ENCODE assay signal across 8 cellular contexts in genomic region chr13:99432637-99433542, GRCh38.
A peak's percentile ranks its signal among the peaks of the same experiment; 100 is the strongest.
DNase-seq lines count a peak whose midpoint lies in the region; ATAC-seq lines count a peak whose summit lies in the region.

No MANE protein-coding gene starts in this region.

- peaks cover 63% of the 10 kb centered on the region for H3K4me1 Mint-ChIP-seq in activated naive CD4-positive, alpha-beta T cell treated with anti-CD3 and anti-CD28 coated beads, Interleukin-2, amount 50 U/mL, for 24 hours

- H3K9me3 ChIP-seq in SJCRH30 (replicated peaks) = no peaks in the 10 kb centered on the region
- H3K9me3 ChIP-seq in skeletal muscle tissue (ENCODE audit: control insufficient read depth in 3 of 3, low read length in 3 of 3) = no peaks in the 10 kb centered on the region

- H3K27me3 Mint-ChIP-seq in activated naive CD4-positive, alpha-beta T cell treated with anti-CD3 and anti-CD28 coated beads, Interleukin-2, amount 50 U/mL, for 24 hours = no peaks in the 10 kb centered on the region

- no peaks in the 10 kb centered on the region for H3K36me3 Mint-ChIP-seq in activated naive CD4-positive, alpha-beta T cell treated with anti-CD3 and anti-CD28 coated beads, Interleukin-2, amount 50 U/mL, for 24 hours

- H3K9me3 Mint-ChIP-seq in activated naive CD4-positive, alpha-beta T cell treated with anti-CD3 and anti-CD28 coated beads, Interleukin-2, amount 50 U/mL, for 24 hours = no peaks in the 10 kb centered on the region

- peak; percentile 60 for ATAC-seq in GM19025 (IDR thresholded peaks at IDR 0.05; ENCODE audit: low read depth, unreplicated experiment)
- peak; percentile 47 for ATAC-seq in HG03135 (IDR thresholded peaks at IDR 0.05; ENCODE audit: unreplicated experiment)
- ATAC-seq in left ventricle myocardium superior = peak; percentile 72

- peak overlapping the region in 1 of 3 donors; percentile 40 for H3K9ac ChIP-seq in skeletal muscle tissue (ENCODE audit: low read depth in 1 of 3, low read length in 3 of 3)

- H3K4me3 ChIP-seq in SJCRH30 (peak overlapping the region; percentile 30), skeletal muscle tissue (ENCODE audit: low read length in 3 of 3) (peak overlapping the region; percentile 36 to 59 (median 45))

- no peaks in the 10 kb centered on the region for H3K36me3 ChIP-seq in SJCRH30
- H3K36me3 ChIP-seq in skeletal muscle tissue (ENCODE audit: control insufficient read depth in 3 of 3, insufficient read depth in 3 of 3, low read length in 3 of 3) = no peaks in the 10 kb centered on the region

- H3K4me1 ChIP-seq in SJCRH30 (no peaks in the 10 kb centered on the region), skeletal muscle tissue (ENCODE audit: control insufficient read depth in 3 of 3, insufficient read depth in 3 of 3, low read length in 3 of 3) (peaks cover 14 to 17% (median 16%) of the 10 kb centered on the region in 3 donors)

- intact Hi-C loops in left ventricle myocardium superior (cut with micrococcal nuclease) = loop anchor here (10.0 kb wide), 1 partner anchor 158 kb away; no protein-coding TSS in a partner anchor

- H3K27ac Mint-ChIP-seq in activated naive CD4-positive, alpha-beta T cell treated with anti-CD3 and anti-CD28 coated beads, Interleukin-2, amount 50 U/mL, for 24 hours = peak overlapping the region; percentile 89

- H3K4me3 Mint-ChIP-seq in activated naive CD4-positive, alpha-beta T cell treated with anti-CD3 and anti-CD28 coated beads, Interleukin-2, amount 50 U/mL, for 24 hours = peak overlapping the region; percentile 85

- peak; percentile 46 to 50 for DNase-seq in SJCRH30
- DNase-seq in left ventricle myocardium superior = peak; percentile 76
- no peak for DNase-seq in GF-D8 (lab: John Stamatoyannopoulos, UW)
- no peak for DNase-seq in DMS 273 treated with DMSO at 0.1 percent for 48 hours (lab: John Stamatoyannopoulos, UW)

- no peaks in the 10 kb centered on the region for H3K27me3 ChIP-seq in SJCRH30
- peaks cover 0 to 5% (median 2%) of the 10 kb centered on the region in 3 donors for H3K27me3 ChIP-seq in skeletal muscle tissue (ENCODE audit: control insufficient read depth in 3 of 3, insufficient read depth in 3 of 3, low read length in 3 of 3)

- H3K27ac ChIP-seq in SJCRH30 (no peak overlapping the region), skeletal muscle tissue (ENCODE audit: low read depth, low read length) (peak overlapping the region; percentile 36)

Comparison
In these comparisons a context has a peak if more than half of its experiments do, and no peak if none do; other contexts are left out.
1. DNase-seq: peak in SJCRH30 (2 of 2) and left ventricle myocardium superior (single experiment); none in GF-D8 (single experiment) and DMS 273 treated with DMSO at 0.1 percent for 48 hours (single experiment).
2. Peak in every context shown above with its lines, with median percentiles within 50 percentile points of each other: ATAC-seq.